In genomic region chr14:67514203-67514607, GRCh38 we compare ENCODE assay signal across 9 cellular contexts. TPM values are rescaled to one million over a fixed set of nuclear protein-coding genes. Genes with fewer than 3 reads are reported as not detected.
DNase-seq lines count a peak whose midpoint lies in the region; ATAC-seq and TF ChIP-seq lines count a peak whose summit lies in the region.
"Had no signal": no experiment of that assay in that cellular context is flagged by ENCODE, and none has a peak within 500 bp of the region (broad histone marks: within the 10 kb centered on the region; RNA-seq: fewer than 3 reads in every experiment).

No MANE protein-coding gene starts in this region.

- H3K23ac ChIP-seq in mesendoderm (ENCODE audit: low read length) = no peak overlapping the region

- no peaks in the 10 kb centered on the region for H3K27me3 ChIP-seq in left lung
- H3K27me3 ChIP-seq in tibial artery = peaks cover 0 to 9% of the 10 kb centered on the region in 2 donors
- peaks cover 14% of the 10 kb centered on the region for H3K27me3 ChIP-seq in mesendoderm (ENCODE audit: insufficient read depth, low read length, poor library complexity)

- H3K27ac ChIP-seq in left lung (no peak overlapping the region), tibial artery (peak overlapping the region; percentile 54 to 55), mesendoderm (ENCODE audit: low read depth, low read length) (no peak overlapping the region)
- H3K27ac ChIP-seq: SK-N-MC had no signal

- peaks cover 0 to 36% of the 10 kb centered on the region in 2 donors for H3K4me1 ChIP-seq in left lung
- H3K4me1 ChIP-seq in tibial artery = peaks cover 0 to 18% (median 13%) of the 10 kb centered on the region in 4 donors
- no peaks in the 10 kb centered on the region for H3K4me1 ChIP-seq in mesendoderm (ENCODE audit: control insufficient read depth, low read depth, low read length)

- no peaks in the 10 kb centered on the region for H3K79me2 ChIP-seq in mesendoderm (ENCODE audit: control insufficient read depth, insufficient read depth, low read length)

- H2BK120ac ChIP-seq in mesendoderm (ENCODE audit: low read depth, low read length) = no peak overlapping the region

- in situ Hi-C loops in astrocyte of the spinal cord (cut with HindIII; ENCODE audit: low sequenced_read_pairs) = no loop called here

- no peaks in the 10 kb centered on the region for H3K9me3 ChIP-seq in left lung
- no peaks in the 10 kb centered on the region for H3K9me3 ChIP-seq in tibial artery

- no peak overlapping the region for H2BK5ac ChIP-seq in mesendoderm (ENCODE audit: low read length)

- no peaks in the 10 kb centered on the region for H3K79me1 ChIP-seq in mesendoderm (ENCODE audit: low read length)

- H3K4ac ChIP-seq in mesendoderm (ENCODE audit: low read depth, low read length) = no peak overlapping the region

- TF ChIP-seq CTCF in astrocyte of the spinal cord (IDR thresholded peaks at IDR 0.05; ENCODE audit: low read depth, low read length) (no peak), left lung (IDR thresholded peaks at IDR 0.05) (no peak), tibial artery (IDR thresholded peaks at IDR 0.05) (no peak)

- ATAC-seq in left lung (peak; percentile 7), HG03520 (IDR thresholded peaks at IDR 0.05; ENCODE audit: unreplicated experiment) (no peak)

- H3K9ac ChIP-seq in mesendoderm (ENCODE audit: low read length) = no peak overlapping the region

- intact Hi-C loops in left lung (cut with DNase I) (no loop called here), tibial artery (cut with DNase I; ENCODE audit: low total_unique reads) (no loop called here)

- no peak overlapping the region for H3K18ac ChIP-seq in mesendoderm (ENCODE audit: low read length)

- no CpG with 5 or more reads among the region's 9 CpGs for WGBS in mesendoderm (ENCODE audit: extremely low coverage, insufficient coverage, low lambda C conversion rate)

- no peak overlapping the region for H4K5ac ChIP-seq in mesendoderm (ENCODE audit: low read length)

- H3K36me3 ChIP-seq in left lung = no peaks in the 10 kb centered on the region
- H3K36me3 ChIP-seq in tibial artery = no peaks in the 10 kb centered on the region
- no peaks in the 10 kb centered on the region for H3K36me3 ChIP-seq in mesendoderm (ENCODE audit: control insufficient read depth, insufficient read depth, low read length)

- peak overlapping the region; percentile 56 for H3K4me3 ChIP-seq in astrocyte of the spinal cord (ENCODE audit: low read depth, low read length)
- H3K4me3 ChIP-seq in left lung = peak overlapping the region; percentile 85
- H3K4me3 ChIP-seq in tibial artery = peak overlapping the region; percentile 90 to 100
- no peak overlapping the region for H3K4me3 ChIP-seq in mesendoderm (ENCODE audit: low read length)

- no peak overlapping the region for H3K56ac ChIP-seq in mesendoderm (ENCODE audit: low read length)

- no peak overlapping the region for H2BK15ac ChIP-seq in mesendoderm (replicated peaks; ENCODE audit: low read depth)

- DNase-seq in activated CD8-positive, alpha-beta memory T cell treated with anti-CD3 and anti-CD28 coated beads for 24 hours = peak; percentile 64
- DNase-seq in activated CD8-positive, alpha-beta memory T cell treated with anti-CD3 and anti-CD28 coated beads, Interleukin-2, amount 50 U/mL, for 4 hours = no peak
- DNase-seq in astrocyte of the spinal cord (ENCODE audit: low read depth, low spot score) = no peak
- no peak for DNase-seq in left lung
- no peak for DNase-seq in tibial artery
- DNase-seq in mesendoderm = no peak
- DNase-seq in stimulated activated CD8-positive, alpha-beta memory T cell treated with anti-CD3 and anti-CD28 coated beads, Interleukin-4, amount 100 ng/mL, for 48 hours = no peak

- no peak overlapping the region for H3K4me2 ChIP-seq in mesendoderm (ENCODE audit: low read length)

- no peak overlapping the region for H2AK5ac ChIP-seq in mesendoderm (ENCODE audit: low read length)

- no peak overlapping the region for H4K8ac ChIP-seq in mesendoderm (ENCODE audit: low read depth, low read length)

RNA-seq across cellular contexts. Expression of gene PLEKHH1, which starts 18.9 kb away (rescaled TPM):
- total RNA-seq in left lung = 1 to 10 TPM; 1.2 to 2.7 TPM
- 9.7 TPM for polyA plus RNA-seq in mesendoderm (2013, experiment 1 of 2)
- 10.1 TPM for polyA plus RNA-seq in mesendoderm (2013, experiment 2 of 2)

RNA-seq across cellular contexts. Expression of gene TMEM229B, which starts 25.7 kb away (rescaled TPM):
- total RNA-seq in left lung = 1 to 10 TPM; 3.1 to 7.7 TPM
- polyA plus RNA-seq in mesendoderm (2013, experiment 1 of 2) = 0.97 TPM
- polyA plus RNA-seq in mesendoderm (2013, experiment 2 of 2) = 1.0 TPM

Comparison
In these comparisons a context has a peak if more than half of its experiments do, and no peak if none do; other contexts are left out.
1. H3K27ac ChIP-seq: peak in tibial artery (2 of 2); none in left lung (0 of 2) and mesendoderm (single experiment).